Comparison of ENCODE assay signal across 1 cellular context in the genomic region with DNA sequence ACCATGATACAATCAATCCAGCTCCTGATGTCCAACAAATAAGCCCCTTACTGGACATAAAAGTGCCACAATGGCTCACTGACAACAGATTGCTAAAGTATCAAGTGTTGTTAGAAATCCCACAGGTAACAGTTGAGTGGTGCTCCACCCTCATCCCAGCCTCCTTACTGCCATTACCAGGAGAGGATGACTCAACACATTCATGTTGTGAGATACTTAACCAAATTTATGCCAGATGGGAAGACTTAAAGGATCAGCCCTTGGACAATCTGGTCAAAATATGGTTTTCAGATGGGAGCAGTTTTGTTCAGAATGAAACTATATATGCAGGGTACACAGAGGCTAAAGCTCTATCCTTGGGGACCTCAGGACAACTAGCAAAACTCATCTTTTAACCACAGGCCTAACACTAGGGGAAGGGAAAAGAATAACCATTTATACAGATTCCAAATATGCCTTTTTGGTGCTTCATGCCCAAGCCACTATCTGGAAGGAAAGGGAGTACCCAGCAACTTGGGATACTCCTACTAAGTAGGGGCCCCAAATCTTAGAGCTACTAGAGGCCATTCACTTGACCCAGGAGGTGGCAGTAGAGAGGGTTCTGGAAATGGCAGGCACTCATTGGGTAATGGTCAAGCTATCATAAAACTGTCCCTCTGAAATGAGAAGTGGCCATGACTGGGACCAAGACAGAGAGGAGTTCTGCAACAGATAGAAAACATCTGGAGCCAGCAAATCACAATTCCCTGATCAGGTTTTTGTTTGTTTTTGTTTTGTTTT.
TF ChIP-seq lines count a peak whose summit lies in the region.

No MANE protein-coding gene starts in this region.

TF ChIP-seq in HCT116, 20 proteins besides CTCF, POLR2A, EP300 and RAD21:
- TF ChIP-seq YY1 (IDR thresholded peaks at IDR 0.05; ENCODE audit: extremely low read depth, insufficient replicate concordance, low read depth, low read length), result no peak
- no peak for TF ChIP-seq SP1 (IDR thresholded peaks at IDR 0.05; ENCODE audit: low read depth)
